22 cellular contexts compared by ENCODE assay signal in genomic region chr1:221150996-221151395, GRCh38.
"Had no signal": no experiment of that assay in that cellular context is flagged by ENCODE, and none has a peak within 500 bp of the region (broad histone marks: within the 10 kb centered on the region; RNA-seq: fewer than 3 reads in every experiment).

No MANE protein-coding gene starts in this region.

- FAIRE-seq: keratinocyte, pancreas had no signal

- H3K36me3 ChIP-seq: gastrocnemius medialis, neutrophil, pancreas, thoracic aorta, tibial nerve, upper lobe of left lung, vagina had no signal

- DNase-seq: cortex of kidney; effector memory CD8-positive, alpha-beta T cell; foreskin fibroblast; gastrocnemius medialis; head of caudate nucleus; mucosa of descending colon; naive B cell; pancreas; stimulated activated CD4-positive, alpha-beta T cell treated with anti-CD3 and anti-CD28 coated beads, Interleukin-2, amount 100 ng/mL, for 24 hours; stimulated activated CD4-positive, alpha-beta T cell treated with anti-CD3 and anti-CD28 coated beads, Interleukin-4, amount 100 ng/mL, for 24 hours; upper lobe of left lung had no signal

- H3K9me3 ChIP-seq: gastrocnemius medialis, mucosa of descending colon, neutrophil, pancreas, thoracic aorta, upper lobe of left lung, vagina had no signal

- H3K4me2 ChIP-seq: smooth muscle cell had no signal

- H3K27ac ChIP-seq: gastrocnemius medialis, neutrophil, pancreas, thoracic aorta, tibial nerve, upper lobe of left lung, vagina had no signal

- H3K27me3 ChIP-seq: gastrocnemius medialis, neutrophil, pancreas, tibial nerve, upper lobe of left lung, vagina had no signal

- H3K4me1 ChIP-seq: gastrocnemius medialis, pancreas, vagina had no signal

- H3K4me3 ChIP-seq: gastrocnemius medialis, lung, mucosa of descending colon, pancreas, smooth muscle cell, thoracic aorta, tibial nerve, upper lobe of left lung, vagina had no signal

- ATAC-seq: effector memory CD8-positive, alpha-beta T cell; gastrocnemius medialis; left lobe of liver; mucosa of descending colon; natural killer cell treated with Interleukin-12 subunit alpha and Interleukin-12 subunit beta and Interleukin-15 and Interleukin-18, amount 100 ng/mL, for 72 hours; pancreas; sciatic nerve; stimulated activated effector memory CD8-positive, alpha-beta T cell treated with anti-CD3 and anti-CD28 coated beads, Interleukin-12 subunit alpha, Interleukin-12 subunit beta, amount 100 ng/mL, for 72 hours had no signal
